In the genomic region with DNA sequence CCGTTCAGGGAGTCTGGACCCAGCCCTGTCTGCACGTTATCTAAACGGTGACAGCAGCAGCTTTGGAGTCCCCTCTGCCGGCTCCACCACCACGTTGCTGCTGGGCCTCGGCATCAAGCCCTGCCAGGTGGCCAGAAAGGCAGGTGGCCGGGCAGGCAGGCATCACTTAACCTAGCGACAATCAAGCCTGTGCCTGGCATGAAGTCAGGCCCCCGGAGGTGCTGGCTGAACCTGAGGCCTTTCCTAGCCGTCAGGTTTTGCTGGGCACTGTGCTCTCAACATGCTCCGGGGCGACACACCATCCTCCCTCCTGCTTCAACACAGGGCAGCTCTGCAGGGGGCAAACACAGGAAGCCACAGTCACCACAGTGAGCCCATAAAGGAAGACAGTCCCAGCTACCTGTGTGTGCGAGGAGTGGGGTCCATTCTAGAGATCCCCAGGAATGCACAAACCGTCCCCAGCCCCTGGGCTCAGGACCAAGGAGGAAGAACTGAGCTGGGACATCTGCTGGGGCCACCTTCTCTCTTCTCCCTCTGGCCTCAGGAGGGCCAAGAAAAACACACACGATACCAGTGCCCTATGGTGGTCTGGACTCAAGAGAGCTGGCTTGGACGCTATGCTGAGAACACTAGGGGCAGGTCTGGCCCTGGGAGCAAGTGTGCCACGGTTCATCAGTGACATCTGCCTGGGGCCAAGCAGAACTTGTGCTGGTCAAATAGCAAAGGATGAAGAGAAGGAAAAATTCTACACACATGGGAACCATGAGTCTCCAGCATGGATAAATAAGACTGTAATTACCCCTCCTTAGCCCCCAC, we compare ENCODE assay signal across 8 cellular contexts. TPM values are rescaled to one million over a fixed set of nuclear protein-coding genes. Genes with fewer than 3 reads are reported as not detected.
DNase-seq lines count a peak whose midpoint lies in the region; ATAC-seq and TF ChIP-seq lines count a peak whose summit lies in the region.

No MANE protein-coding gene starts in this region.

- no peaks in the 10 kb centered on the region for H3K27me3 Mint-ChIP-seq in CD14-positive monocyte (ENCODE audit: low read depth in 3 of 3)
- no peaks in the 10 kb centered on the region for H3K27me3 Mint-ChIP-seq in naive thymus-derived CD8-positive, alpha-beta T cell

- peak; percentile 20 for ATAC-seq in GM19351 (IDR thresholded peaks at IDR 0.05; ENCODE audit: unreplicated experiment)
- ATAC-seq in HG03565 (IDR thresholded peaks at IDR 0.05; ENCODE audit: unreplicated experiment): peak; percentile 9
- ATAC-seq in naive thymus-derived CD8-positive, alpha-beta T cell: peak; percentile 57 to 61
- ATAC-seq in HG02870 (IDR thresholded peaks at IDR 0.05; ENCODE audit: unreplicated experiment): no peak
- no peak for ATAC-seq in aorta (ENCODE audit: low FRiP score)

- TF ChIP-seq CTCF in CD14-positive monocyte (IDR thresholded peaks at IDR 0.05) (no peak), mammary epithelial cell (conservative IDR thresholded peaks at IDR 0.05 in 1 of 2, IDR thresholded peaks at IDR 0.05 in 1 of 2; ENCODE audit: extremely low read depth in 1 of 2, insufficient read depth in 1 of 2, low read depth in 1 of 2, low read length in 2 of 2) (no peak)

- intact Hi-C loops in CD14-positive monocyte (cut with micrococcal nuclease): no loop called here
- intact Hi-C loops in aorta (cut with DNase I): no loop called here
- intact Hi-C loops in mammary epithelial cell (cut with micrococcal nuclease): loop anchor here (5.0 kb wide), 1 partner anchor 44 kb away; the partner anchor contains the start of gene CCDC88C

- no peaks in the 10 kb centered on the region for H3K79me2 ChIP-seq in mammary epithelial cell (ENCODE audit: insufficient read depth, low read length)

- dilution Hi-C loops in mammary epithelial cell (cut with HindIII; ENCODE audit: low sequenced_read_pairs): loop anchor here (5.0 to 10.0 kb wide), 3 partner anchors 64 to 158 kb away; no protein-coding TSS in a partner anchor

- H4K20me1 ChIP-seq in mammary epithelial cell (ENCODE audit: insufficient read depth, low read length): no peaks in the 10 kb centered on the region

- no peak overlapping the region for H3K9ac ChIP-seq in mammary epithelial cell (ENCODE audit: insufficient read depth, low read length)

- H3K4me2 ChIP-seq in mammary epithelial cell (ENCODE audit: insufficient read depth, low read depth, low read length): no peak overlapping the region

- BruUV-seq in mammary epithelial cell (replicated peaks; lab: Mats Ljungman, UMichigan): no TSS peak

- POLR2A ChIA-PET in naive thymus-derived CD8-positive, alpha-beta T cell (lab: Charles Lee): interaction anchor here (1.6 to 13.3 kb wide), 9 partner anchors 8 to 54 kb away, joined by 5 to 200 read pairs (median 52); partner anchors contain the start of gene CCDC88C

- in situ Hi-C loops in mammary epithelial cell (cut with MboI; ENCODE audit: low sequenced_read_pairs in 2 of 2): no loop called here

- H3K9me3 ChIP-seq in aorta (ENCODE audit: control insufficient read depth, low read length) (no peaks in the 10 kb centered on the region), mammary epithelial cell (replicated peaks; ENCODE audit: insufficient read depth, low read length) (no peaks in the 10 kb centered on the region)

- peaks cover 0 to 2% (median 0%) of the 10 kb centered on the region in 7 donors for H3K9me3 Mint-ChIP-seq in CD14-positive monocyte
- no peaks in the 10 kb centered on the region for H3K9me3 Mint-ChIP-seq in naive thymus-derived CD8-positive, alpha-beta T cell

- H3K36me3 ChIP-seq in aorta (ENCODE audit: control insufficient read depth in 1 of 2, insufficient read depth in 2 of 2, low read length in 1 of 2) (no peaks in the 10 kb centered on the region), mammary epithelial cell (ENCODE audit: insufficient read depth, low read length) (no peaks in the 10 kb centered on the region)

- H3K27ac Mint-ChIP-seq in CD14-positive monocyte: peak overlapping the region; percentile 83 to 96 (median 92)
- H3K27ac Mint-ChIP-seq in naive thymus-derived CD8-positive, alpha-beta T cell: peak overlapping the region; percentile 85 to 98 (median 94)

- no peak overlapping the region for H3K27ac ChIP-seq in aorta (ENCODE audit: low read depth in 1 of 2, low read length in 2 of 2)
- H3K27ac ChIP-seq in mammary epithelial cell (ENCODE audit: insufficient read depth, low read depth, low read length): no peak overlapping the region

- CTCF ChIA-PET in mammary epithelial cell (lab: Charles Lee; ENCODE audit: low non-redundant PET): no interaction called here

- H3K4me1 ChIP-seq in aorta (ENCODE audit: control insufficient read depth in 1 of 2, insufficient read depth in 2 of 2, low read length in 2 of 2) (no peaks in the 10 kb centered on the region), mammary epithelial cell (ENCODE audit: insufficient read depth, low read length) (peaks cover 12% of the 10 kb centered on the region)

- no peak overlapping the region for H2AFZ ChIP-seq in mammary epithelial cell (ENCODE audit: low read depth, low read length)

- H3K27me3 ChIP-seq in aorta (ENCODE audit: control insufficient read depth in 1 of 2, insufficient read depth in 2 of 2, low read length in 1 of 2): no peaks in the 10 kb centered on the region
- H3K27me3 ChIP-seq in mammary epithelial cell (ENCODE audit: insufficient read depth, low read length): no peaks in the 10 kb centered on the region

- DNase-seq in CD14-positive monocyte (ENCODE audit: low spot score): no peak
- peak; percentile 37 for DNase-seq in T follicular helper cell (ENCODE audit: low read depth)
- DNase-seq in naive thymus-derived CD8-positive, alpha-beta T cell: peak in 8 of 10 donors; percentile 40 to 75 (median 48)
- no peak for DNase-seq in aorta
- DNase-seq in mammary epithelial cell: no peak

- peaks cover 98% of the 10 kb centered on the region for H3K4me1 Mint-ChIP-seq in CD14-positive monocyte
- H3K4me1 Mint-ChIP-seq in naive thymus-derived CD8-positive, alpha-beta T cell: peaks cover 65 to 99% (median 99%) of the 10 kb centered on the region in 4 donors

- H3K36me3 Mint-ChIP-seq in CD14-positive monocyte: peaks cover 43 to 60% of the 10 kb centered on the region in 2 donors
- H3K36me3 Mint-ChIP-seq in naive thymus-derived CD8-positive, alpha-beta T cell: peaks cover 0 to 21% (median 0%) of the 10 kb centered on the region in 3 donors

- no peak overlapping the region for H3K4me3 ChIP-seq in aorta (ENCODE audit: low read length in 2 of 2)
- H3K4me3 ChIP-seq in mammary epithelial cell (replicated peaks in 1 of 3; ENCODE audit: insufficient read depth in 1 of 3, low read depth in 2 of 3, low read length in 3 of 3): no peak overlapping the region

- 83 to 88% methylated on average over 17 of the region's 17 CpGs for WGBS in aorta, 2 donors
- WGBS in mammary epithelial cell (ENCODE audit: low coverage, missing lambda C conversion rate): 87% methylated on average over 14 of the region's 17 CpGs

- peak overlapping the region; percentile 67 to 89 for H3K4me3 Mint-ChIP-seq in CD14-positive monocyte
- peak overlapping the region; percentile 76 to 96 (median 85) for H3K4me3 Mint-ChIP-seq in naive thymus-derived CD8-positive, alpha-beta T cell

RNA-seq across cellular contexts. Expression of gene CCDC88C, which starts 44.7 kb away (rescaled TPM):
- polyA plus RNA-seq in CD14-positive monocyte (10 to 100 TPM; 11.6 to 12.3 TPM), aorta (1 to 10 TPM in 1 of 2 donors, under 1 TPM in 1; 0.33 to 3.0 TPM), mammary epithelial cell (1.4 TPM)
- total RNA-seq in naive thymus-derived CD8-positive, alpha-beta T cell: 100 to 1,000 TPM; 300 to 322 TPM
- 10 to 100 TPM; 23.4 to 41.9 (median 24.0) TPM for polyA plus RNA-seq in naive thymus-derived CD8-positive, alpha-beta T cell
- total RNA-seq in aorta (10 to 100 TPM in 1 of 2 donors, 1 to 10 TPM in 1; 9.2 to 18.4 TPM), mammary epithelial cell (1 to 10 TPM; 2.0 to 4.7 TPM)
- polyA minus RNA-seq in mammary epithelial cell: 0.47 TPM

Comparison
In these comparisons a context has a peak if more than half of its experiments do, and no peak if none do; other contexts are left out.
1. DNase-seq: peak in T follicular helper cell (single experiment) and naive thymus-derived CD8-positive, alpha-beta T cell (8 of 10); none in CD14-positive monocyte (single experiment), aorta (0 of 2) and mammary epithelial cell (single experiment).
2. ATAC-seq: peak in GM19351 (single experiment), HG03565 (single experiment) and naive thymus-derived CD8-positive, alpha-beta T cell (2 of 2); none in HG02870 (single experiment) and aorta (single experiment).